In genomic region chr17:8138672-8139371, GRCh38 we compare ENCODE assay signal across 8 cellular contexts. TPM values are rescaled to one million over a fixed set of nuclear protein-coding genes. Genes with fewer than 3 reads are reported as not detected.
DNase-seq lines count a peak whose midpoint lies in the region; ATAC-seq and TF ChIP-seq lines count a peak whose summit lies in the region.

No MANE protein-coding gene starts in this region.

- peak overlapping the region; percentile 68 for H3K4me3 ChIP-seq in BLaER1
- peak overlapping the region in 1 of 2 donors; percentile 6 for H3K4me3 ChIP-seq in left lung

- peaks cover 5% of the 10 kb centered on the region for H3K27me3 Mint-ChIP-seq in activated CD4-positive, alpha-beta T cell treated with anti-CD3 and anti-CD28 coated beads, Interleukin-2, amount 10 ng/mL, durations not matched to agents 24 days and 14 days

- TF ChIP-seq CTCF in left lung (IDR thresholded peaks at IDR 0.05): peak; percentile 82 to 89

- ATAC-seq in HG03457 (IDR thresholded peaks at IDR 0.05; ENCODE audit: unreplicated experiment) (peak; percentile 56), left lung (peak; percentile 94)

- intact Hi-C loops in activated CD4-positive, alpha-beta T cell treated with anti-CD3 and anti-CD28 coated beads, Interleukin-2, amount 10 ng/mL, durations not matched to agents 24 days and 14 days (cut with micrococcal nuclease): loop anchor here (1.0 to 5.0 kb wide), 10 partner anchors 12 to 798 kb away; no protein-coding TSS in a partner anchor
- intact Hi-C loops in left lung (cut with DNase I): no loop called here

- H3K4me3 Mint-ChIP-seq in activated CD4-positive, alpha-beta T cell treated with anti-CD3 and anti-CD28 coated beads, Interleukin-2, amount 10 ng/mL, durations not matched to agents 24 days and 14 days: no peak overlapping the region

- no peak overlapping the region for H3K27ac Mint-ChIP-seq in activated CD4-positive, alpha-beta T cell treated with anti-CD3 and anti-CD28 coated beads, Interleukin-2, amount 10 ng/mL, durations not matched to agents 24 days and 14 days

- H3K9me3 ChIP-seq in BLaER1 (no peaks in the 10 kb centered on the region), left lung (no peaks in the 10 kb centered on the region)

- H3K9me3 Mint-ChIP-seq in activated CD4-positive, alpha-beta T cell treated with anti-CD3 and anti-CD28 coated beads, Interleukin-2, amount 10 ng/mL, durations not matched to agents 24 days and 14 days: no peaks in the 10 kb centered on the region

- peaks cover 22% of the 10 kb centered on the region; the same call in 1 of the 2 replicates for H4K20me1 ChIP-seq in BLaER1

- H3K4me1 ChIP-seq in BLaER1 (peaks cover 18% of the 10 kb centered on the region), left lung (peaks cover 6 to 29% of the 10 kb centered on the region in 2 donors)

- H3K36me3 ChIP-seq in BLaER1 (peaks cover 39% of the 10 kb centered on the region), left lung (peaks cover 0 to 47% of the 10 kb centered on the region in 2 donors)

- peak overlapping the region; percentile 80 for H3K9ac ChIP-seq in BLaER1

- H3K4me1 Mint-ChIP-seq in activated CD4-positive, alpha-beta T cell treated with anti-CD3 and anti-CD28 coated beads, Interleukin-2, amount 10 ng/mL, durations not matched to agents 24 days and 14 days: peaks cover 4% of the 10 kb centered on the region

- peak overlapping the region; percentile 96 for H3K4me2 ChIP-seq in BLaER1

- peaks cover 31% of the 10 kb centered on the region for H3K36me3 Mint-ChIP-seq in activated CD4-positive, alpha-beta T cell treated with anti-CD3 and anti-CD28 coated beads, Interleukin-2, amount 10 ng/mL, durations not matched to agents 24 days and 14 days (ENCODE audit: low read depth)

- H3K27me3 ChIP-seq in BLaER1 (no peaks in the 10 kb centered on the region), left lung (no peaks in the 10 kb centered on the region)

- DNase-seq in GM19240 (ENCODE audit: insufficient read length, low spot score) (peak; percentile 95), NCI-H524 treated with DMSO at 0.1 percent for 48 hours (lab: John Stamatoyannopoulos, UW) (peak; percentile 61), cortex of kidney (lab: John Stamatoyannopoulos, UW) (peak; percentile 63), left lung (peak; percentile 96)
- DNase-seq in activated CD4-positive, alpha-beta T cell treated with anti-CD3 and anti-CD28 coated beads, Interleukin-2, amount 10 ng/mL, durations not matched to agents 24 days and 14 days: peak; percentile 99
- DNase-seq in stimulated activated CD4-positive, alpha-beta T cell treated with anti-CD3 and anti-CD28 coated beads, Interleukin-2, amount 100 ng/mL, for 4 hours (ENCODE audit: low read depth): peak; percentile 89

- H3K27ac ChIP-seq in BLaER1 (peak overlapping the region; percentile 68), left lung (peak overlapping the region; percentile 70 to 88)

RNA-seq across cellular contexts. Expression of gene PER1, which starts 13.4 kb away (rescaled TPM):
- total RNA-seq in activated CD4-positive, alpha-beta T cell treated with anti-CD3 and anti-CD28 coated beads, Interleukin-2, amount 10 ng/mL, durations not matched to agents 24 days and 14 days: 39.4 and 41.7 TPM in 2 replicates
- 100 to 1,000 TPM; 101 to 111 TPM for total RNA-seq in left lung

RNA-seq across cellular contexts. Expression of gene HES7, which starts 14.9 kb away (rescaled TPM):
- 1.5 and 2.1 TPM in 2 replicates for total RNA-seq in activated CD4-positive, alpha-beta T cell treated with anti-CD3 and anti-CD28 coated beads, Interleukin-2, amount 10 ng/mL, durations not matched to agents 24 days and 14 days
- under 1 TPM in 1 of 2 donors, not detected in 1; 0.52 TPM for total RNA-seq in left lung

RNA-seq across cellular contexts. Expression of gene ALOXE3, which starts 20.5 kb away (rescaled TPM):
- not detected in 2 replicates for total RNA-seq in activated CD4-positive, alpha-beta T cell treated with anti-CD3 and anti-CD28 coated beads, Interleukin-2, amount 10 ng/mL, durations not matched to agents 24 days and 14 days
- under 1 TPM; 0.23 to 0.55 TPM for total RNA-seq in left lung

RNA-seq across cellular contexts. Expression of gene VAMP2, which starts 23.9 kb away (rescaled TPM):
- total RNA-seq in activated CD4-positive, alpha-beta T cell treated with anti-CD3 and anti-CD28 coated beads, Interleukin-2, amount 10 ng/mL, durations not matched to agents 24 days and 14 days: 45.1 and 49.6 TPM in 2 replicates
- total RNA-seq in left lung: 10 to 100 TPM; 48.3 to 48.9 TPM

RNA-seq across cellular contexts. Expression of gene TMEM107, which starts 37.4 kb away (rescaled TPM):
- total RNA-seq in activated CD4-positive, alpha-beta T cell treated with anti-CD3 and anti-CD28 coated beads, Interleukin-2, amount 10 ng/mL, durations not matched to agents 24 days and 14 days: 20.9 and 21.4 TPM in 2 replicates
- 10 to 100 TPM; 15.0 to 15.9 TPM for total RNA-seq in left lung
